8 cellular contexts compared by ENCODE assay signal in the genomic region with DNA sequence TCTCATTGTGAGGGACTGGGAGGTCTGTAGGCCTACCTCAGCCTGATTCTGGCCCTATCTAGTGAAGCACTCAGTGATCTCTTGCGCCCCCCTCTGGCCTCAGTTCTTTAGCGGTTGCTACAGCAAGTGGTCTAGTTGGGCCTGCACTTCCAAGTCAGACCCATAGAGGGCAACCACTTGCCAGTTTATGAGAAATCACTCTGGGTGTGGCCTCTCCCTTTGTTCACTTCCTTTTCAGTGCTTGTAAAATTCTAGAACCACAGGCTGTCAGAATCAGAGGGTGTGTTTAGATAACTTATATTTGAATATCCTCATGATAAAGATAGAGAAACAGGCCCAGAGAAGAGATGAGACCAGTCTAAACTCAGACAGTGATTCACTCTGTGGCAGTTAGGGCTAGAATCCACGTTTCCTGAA.
A peak's percentile ranks its signal among the peaks of the same experiment; 100 is the strongest.
DNase-seq lines count a peak whose midpoint lies in the region; TF ChIP-seq lines count a peak whose summit lies in the region.

No MANE protein-coding gene starts in this region.

- no peaks in the 10 kb centered on the region for H3K9me2 ChIP-seq in MM.1S (replicated peaks; ENCODE audit: insufficient read depth, low read length)

- no peak overlapping the region for H2BK5ac ChIP-seq in H9 (ENCODE audit: insufficient read length, low read length)

- no peaks in the 10 kb centered on the region for H4K20me1 ChIP-seq in H9 (ENCODE audit: control insufficient read depth, insufficient read depth, insufficient read length)
- no peaks in the 10 kb centered on the region for H4K20me1 ChIP-seq in MM.1S (ENCODE audit: insufficient read depth, low read length)

- no peak overlapping the region for H3K27ac Mint-ChIP-seq in H9
- peak overlapping the region; percentile 98 for H3K27ac Mint-ChIP-seq in activated naive CD4-positive, alpha-beta T cell treated with anti-CD3 and anti-CD28 coated beads, Interleukin-2, amount 10 ng/mL, durations not matched to agents 7 days and 5 days
- peak overlapping the region; percentile 89 for H3K27ac Mint-ChIP-seq in osteocyte (ENCODE audit: unreplicated experiment)

- no peak overlapping the region for H3K23ac ChIP-seq in H9 (ENCODE audit: insufficient read length, low read depth, low read length)

- H3K27me3 ChIP-seq in H9 (ENCODE audit: insufficient read depth, low read length), result no peaks in the 10 kb centered on the region
- H3K27me3 ChIP-seq in MM.1S (replicated peaks; ENCODE audit: insufficient read depth, low read length), result no peaks in the 10 kb centered on the region
- no peaks in the 10 kb centered on the region for H3K27me3 ChIP-seq in testis

- H3K23me2 ChIP-seq in H9 (ENCODE audit: insufficient read length, low read depth, low read length, poor library complexity, severe bottlenecking), result no peaks in the 10 kb centered on the region

- peak overlapping the region; percentile 7; the same call in 1 of the 2 replicates for H3K4me3 ChIP-seq in MM.1S (ENCODE audit: low read length)
- H3K4me3 ChIP-seq in testis, result no peak overlapping the region

- TF ChIP-seq CTCF in H9 (conservative IDR thresholded peaks at IDR 0.05), result peak; percentile 93
- peak; percentile 100 for TF ChIP-seq CTCF in MM.1S (IDR thresholded peaks at IDR 0.05; ENCODE audit: low read length)
- peak; percentile 94 for TF ChIP-seq CTCF in osteocyte (IDR thresholded peaks at IDR 0.05)
- peak; percentile 90 to 97 (median 96) for TF ChIP-seq CTCF in testis (IDR thresholded peaks at IDR 0.05)

- CTCF ChIA-PET in activated naive CD4-positive, alpha-beta T cell treated with anti-CD3 and anti-CD28 coated beads, Interleukin-2, amount 10 ng/mL, durations not matched to agents 7 days and 5 days (lab: Charles Lee), result interaction anchor here (0.9 to 1.5 kb wide), 5 partner anchors 71 to 131 kb away, joined by 3 to 9 read pairs (median 3); no protein-coding TSS in a partner anchor

- in situ Hi-C loops in SK-MEL-5 (cut with HindIII; ENCODE audit: low pct_unique_long_range_greater_than_20kb, low sequenced_read_pairs), result no loop called here

- H3F3A ChIP-seq in MM.1S (ENCODE audit: insufficient read depth, low read length), result peaks cover 7% of the 10 kb centered on the region

- TF ChIP-seq POLR2A in testis (IDR thresholded peaks at IDR 0.05), result no peak

- no CpG with 5 or more reads among the region's 3 CpGs for WGBS in H9 (ENCODE audit: extremely low coverage, insufficient read length, low lambda C conversion rate)
- WGBS in testis, 2 donors, result 24% methylated on average over 2 of the region's 3 CpGs; no CpG with 5 or more reads in 1 of the 2 donors

- H4K8ac ChIP-seq in H9 (replicated peaks; ENCODE audit: insufficient read length, low read depth, low read length), result no peak overlapping the region

- H3K27me3 Mint-ChIP-seq in H9 (ENCODE audit: low read depth) (peaks cover 10% of the 10 kb centered on the region), osteocyte (ENCODE audit: unreplicated experiment) (peaks cover 2% of the 10 kb centered on the region)
- H3K27me3 Mint-ChIP-seq in activated naive CD4-positive, alpha-beta T cell treated with anti-CD3 and anti-CD28 coated beads, Interleukin-2, amount 10 ng/mL, durations not matched to agents 7 days and 5 days, result no peaks in the 10 kb centered on the region

- no peak overlapping the region; the same call in 1 of the 2 replicates for H2BK15ac ChIP-seq in H9 (ENCODE audit: low read depth, low read length)

- no peak overlapping the region for H3K18ac ChIP-seq in H9 (ENCODE audit: insufficient read length, low read depth, low read length)

- H2BK20ac ChIP-seq in H9 (ENCODE audit: low read depth, low read length, poor library complexity, severe bottlenecking), result no peak overlapping the region

- H2AFZ ChIP-seq in H9 (ENCODE audit: low read length) (peak overlapping the region; percentile 40), MM.1S (ENCODE audit: low read length) (peak overlapping the region; percentile 47)

- H3K36me3 Mint-ChIP-seq in H9 (ENCODE audit: insufficient read depth in 1 of 3, low read depth in 3 of 3), result no peaks in the 10 kb centered on the region; a peak in 3 of 7 replicates
- H3K36me3 Mint-ChIP-seq in activated naive CD4-positive, alpha-beta T cell treated with anti-CD3 and anti-CD28 coated beads, Interleukin-2, amount 10 ng/mL, durations not matched to agents 7 days and 5 days, result no peaks in the 10 kb centered on the region
- H3K36me3 Mint-ChIP-seq in osteocyte (ENCODE audit: unreplicated experiment), result no peaks in the 10 kb centered on the region

- H3K79me2 ChIP-seq in H9 (ENCODE audit: insufficient read depth, low read length), result no peaks in the 10 kb centered on the region
- H3K79me2 ChIP-seq in MM.1S (ENCODE audit: low read length), result no peaks in the 10 kb centered on the region

- H3K14ac ChIP-seq in H9 (ENCODE audit: insufficient read depth, low read length), result no peak overlapping the region

- H3K9me3 ChIP-seq in H9 (ENCODE audit: control insufficient read depth, low read depth, low read length) (peaks cover 41% of the 10 kb centered on the region), MM.1S (replicated peaks; ENCODE audit: insufficient read depth, low read length) (no peaks in the 10 kb centered on the region), testis (no peaks in the 10 kb centered on the region)

- H3K27ac ChIP-seq in H9 (ENCODE audit: insufficient read length, low read depth, low read length) (no peak overlapping the region), MM.1S (ENCODE audit: low read length) (peak overlapping the region; percentile 74), testis (peak overlapping the region; percentile 55 to 81)

- no peak overlapping the region for H3K4ac ChIP-seq in H9 (ENCODE audit: low read depth, low read length)

- H3K56ac ChIP-seq in H9 (ENCODE audit: insufficient read length, low read depth, low read length), result no peak overlapping the region

- H2BK12ac ChIP-seq in H9 (ENCODE audit: insufficient read length, low read depth, low read length), result no peak overlapping the region

- no peak overlapping the region for H2BK120ac ChIP-seq in H9 (ENCODE audit: low read depth, low read length, poor library complexity, severe bottlenecking)

- H3K4me1 ChIP-seq in H9 (ENCODE audit: insufficient read depth, low read length) (no peaks in the 10 kb centered on the region), MM.1S (ENCODE audit: low read length) (peaks cover 15% of the 10 kb centered on the region), testis (no peaks in the 10 kb centered on the region)

- H3K4me2 ChIP-seq in H9 (ENCODE audit: insufficient read depth, insufficient read length, low read length) (no peak overlapping the region), MM.1S (ENCODE audit: low read depth, low read length) (peak overlapping the region; percentile 60)

- H3K36me3 ChIP-seq in MM.1S (replicated peaks; ENCODE audit: insufficient read depth, low read length) (no peaks in the 10 kb centered on the region), testis (ENCODE audit: low read depth, missing control alignments) (no peaks in the 10 kb centered on the region)

- DNase-seq in ELR (ENCODE audit: low read depth), result peak; percentile 92
- DNase-seq in H9, result peak; percentile 90
- DNase-seq in MM.1S, result peak; percentile 96
- peak; percentile 91 for DNase-seq in SK-MEL-5 (ENCODE audit: low read depth, low spot score)
- DNase-seq in activated naive CD4-positive, alpha-beta T cell treated with anti-CD3 and anti-CD28 coated beads, Interleukin-2, amount 10 ng/mL, durations not matched to agents 7 days and 5 days, result peak; percentile 96
- DNase-seq in germinal center (ENCODE audit: low spot score), result peak; percentile 76
- peak; percentile 94 for DNase-seq in osteocyte (ENCODE audit: extremely low spot score, unreplicated experiment)
- peak; percentile 98 for DNase-seq in testis

- no peaks in the 10 kb centered on the region for H3K79me1 ChIP-seq in H9 (ENCODE audit: insufficient read depth, low read depth, low read length, poor library complexity, severe bottlenecking)

- no peak overlapping the region for H3T11ph ChIP-seq in H9 (ENCODE audit: low read length)

- intact Hi-C loops in testis (cut with DNase I; ENCODE audit: low total_unique reads), result no loop called here

- peaks cover 3 to 7% of the 10 kb centered on the region in 2 experiments; a peak in 2 of 4 replicates for H3K4me1 Mint-ChIP-seq in H9
- peaks cover 65% of the 10 kb centered on the region for H3K4me1 Mint-ChIP-seq in activated naive CD4-positive, alpha-beta T cell treated with anti-CD3 and anti-CD28 coated beads, Interleukin-2, amount 10 ng/mL, durations not matched to agents 7 days and 5 days
- H3K4me1 Mint-ChIP-seq in osteocyte (ENCODE audit: unreplicated experiment), result peaks cover 20% of the 10 kb centered on the region

- H3K9me3 Mint-ChIP-seq in H9, result peaks cover 69 to 79% of the 10 kb centered on the region in 2 experiments
- no peaks in the 10 kb centered on the region for H3K9me3 Mint-ChIP-seq in activated naive CD4-positive, alpha-beta T cell treated with anti-CD3 and anti-CD28 coated beads, Interleukin-2, amount 10 ng/mL, durations not matched to agents 7 days and 5 days
- H3K9me3 Mint-ChIP-seq in osteocyte (ENCODE audit: unreplicated experiment), result no peaks in the 10 kb centered on the region

- no peak overlapping the region for H2AK5ac ChIP-seq in H9 (ENCODE audit: insufficient read length, low read length)

- H4K5ac ChIP-seq in H9 (ENCODE audit: insufficient read length, low read depth, low read length), result no peak overlapping the region

- H3K4me3 Mint-ChIP-seq in H9, result no peak overlapping the region
- H3K4me3 Mint-ChIP-seq in activated naive CD4-positive, alpha-beta T cell treated with anti-CD3 and anti-CD28 coated beads, Interleukin-2, amount 10 ng/mL, durations not matched to agents 7 days and 5 days, result peak overlapping the region; percentile 67
- no peak overlapping the region for H3K4me3 Mint-ChIP-seq in osteocyte (ENCODE audit: unreplicated experiment)

- H3K9ac ChIP-seq in H9 (ENCODE audit: extremely low read depth, insufficient read length, low read length) (no peak overlapping the region), MM.1S (ENCODE audit: low read length) (peak overlapping the region; percentile 49; the same call in 1 of the 2 replicates)

- no peak overlapping the region for H4K91ac ChIP-seq in H9 (ENCODE audit: insufficient read length, low read depth, low read length)

Comparison
In these comparisons a context has a peak if more than half of its experiments do, and no peak if none do; other contexts are left out.
1. H3K27ac Mint-ChIP-seq: peak in activated naive CD4-positive, alpha-beta T cell treated with anti-CD3 and anti-CD28 coated beads, Interleukin-2, amount 10 ng/mL, durations not matched to agents 7 days and 5 days (single experiment) and osteocyte (single experiment); none in H9 (0 of 3).
2. Peak in every context shown above with its lines, with median percentiles within 50 percentile points of each other: DNase-seq and CTCF ChIP-seq.